ENCODE assay signal across 12 cellular contexts in genomic region chr19:42229263-42229854, GRCh38. TPM values are rescaled to one million over a fixed set of nuclear protein-coding genes. Genes with fewer than 3 reads are reported as not detected.
DNase-seq lines count a peak whose midpoint lies in the region; ATAC-seq lines count a peak whose summit lies in the region.
"Had no signal": no experiment of that assay in that cellular context is flagged by ENCODE, and none has a peak within 500 bp of the region (broad histone marks: within the 10 kb centered on the region; RNA-seq: fewer than 3 reads in every experiment).

No MANE protein-coding gene starts in this region.

- H2BK12ac ChIP-seq in mesenchymal stem cell (ENCODE audit: low read length in 2 of 2), result no peak overlapping the region

- H3K18ac ChIP-seq in mesenchymal stem cell (ENCODE audit: low read depth in 1 of 2, low read length in 2 of 2), result no peak overlapping the region

- WGBS in mesenchymal stem cell, result 74% methylated on average over 3 of the region's 5 CpGs

- no peak overlapping the region for H2BK120ac ChIP-seq in mesenchymal stem cell (ENCODE audit: low read depth, low read length)

- H3K27me3 Mint-ChIP-seq in CD4-positive, alpha-beta memory T cell, result no peaks in the 10 kb centered on the region
- H3K27me3 Mint-ChIP-seq in activated T-helper 2 cell treated with anti-CD3 and anti-CD28 coated beads, Interferon-gamma antibody, Interleukin-2, Interleukin-4, amounts not matched to agents 10 μg/mL and 5 μg/mL and 100 μg/mL, durations not matched to agents 14 hours and 24 hours and 36 hours (ENCODE audit: low read depth), result no peaks in the 10 kb centered on the region

- H3K27me3 ChIP-seq in CD4-positive, alpha-beta memory T cell (ENCODE audit: insufficient read depth, low read length), result no peaks in the 10 kb centered on the region
- H3K27me3 ChIP-seq in H7 (ENCODE audit: control insufficient read depth, insufficient read depth, low read length) (no peaks in the 10 kb centered on the region), mesenchymal stem cell (ENCODE audit: control insufficient read depth in 1 of 2, insufficient read depth in 1 of 2, low read length in 2 of 2) (no peaks in the 10 kb centered on the region)
- H3K27me3 ChIP-seq: sigmoid colon, suprapubic skin had no signal

- H2AFZ ChIP-seq in mesenchymal stem cell (ENCODE audit: low read depth, low read length), result no peak overlapping the region

- H3K36me3 Mint-ChIP-seq in CD4-positive, alpha-beta memory T cell, result peaks cover 40 to 79% of the 10 kb centered on the region in 2 donors
- H3K36me3 Mint-ChIP-seq in activated T-helper 2 cell treated with anti-CD3 and anti-CD28 coated beads, Interferon-gamma antibody, Interleukin-2, Interleukin-4, amounts not matched to agents 10 μg/mL and 5 μg/mL and 100 μg/mL, durations not matched to agents 14 hours and 24 hours and 36 hours (ENCODE audit: low read depth), result peaks cover 88% of the 10 kb centered on the region

- peak overlapping the region; percentile 21 for H3K27ac ChIP-seq in CD4-positive, alpha-beta memory T cell (ENCODE audit: low read depth, low read length)
- H3K27ac ChIP-seq in mesenchymal stem cell (ENCODE audit: low read length, poor library complexity, severe bottlenecking), result no peak overlapping the region
- H3K27ac ChIP-seq: sigmoid colon, suprapubic skin had no signal

- no peak overlapping the region for H2AK5ac ChIP-seq in mesenchymal stem cell (ENCODE audit: low read length, severe bottlenecking)

- intact Hi-C loops in CD4-positive, alpha-beta memory T cell (cut with micrococcal nuclease), result no loop called here
- intact Hi-C loops in activated T-helper 2 cell treated with anti-CD3 and anti-CD28 coated beads, Interferon-gamma antibody, Interleukin-2, Interleukin-4, amounts not matched to agents 10 μg/mL and 5 μg/mL and 100 μg/mL, durations not matched to agents 14 hours and 24 hours and 36 hours (cut with micrococcal nuclease), result no loop called here

- H3K14ac ChIP-seq in mesenchymal stem cell (ENCODE audit: low read length in 2 of 2), result no peak overlapping the region

- peak overlapping the region; percentile 19 for H3K9ac ChIP-seq in mesenchymal stem cell (ENCODE audit: low read length)

- POLR2A ChIA-PET in CD4-positive, alpha-beta memory T cell (lab: Charles Lee; ENCODE audit: partially characterized antibody), result interaction anchor here (1.4 to 1.7 kb wide), 2 partner anchors 10 to 12 kb away, joined by 5 to 9 read pairs; partner anchors contain the start of gene GSK3A

- H3K23ac ChIP-seq in mesenchymal stem cell (ENCODE audit: low read length in 2 of 2), result no peak overlapping the region

- no peak for ATAC-seq in GM21381 (IDR thresholded peaks at IDR 0.05; ENCODE audit: unreplicated experiment)

- H3K4ac ChIP-seq in mesenchymal stem cell (ENCODE audit: low read depth in 1 of 2, low read length in 2 of 2), result no peak overlapping the region

- peaks cover 9 to 14% (median 11%) of the 10 kb centered on the region in 4 donors for H3K4me1 Mint-ChIP-seq in CD4-positive, alpha-beta memory T cell
- peaks cover 8% of the 10 kb centered on the region for H3K4me1 Mint-ChIP-seq in activated T-helper 2 cell treated with anti-CD3 and anti-CD28 coated beads, Interferon-gamma antibody, Interleukin-2, Interleukin-4, amounts not matched to agents 10 μg/mL and 5 μg/mL and 100 μg/mL, durations not matched to agents 14 hours and 24 hours and 36 hours (ENCODE audit: low read depth)

- peak in 1 of 5 donors; percentile 16 for DNase-seq in CD4-positive, alpha-beta memory T cell
- DNase-seq in H7 (peak; percentile 65), mesenchymal stem cell (no peak), SW480 (ENCODE audit: low spot score) (no peak), MV-4-11 (lab: John Stamatoyannopoulos, UW) (no peak)
- DNase-seq in activated T-helper 2 cell treated with anti-CD3 and anti-CD28 coated beads, Interferon-gamma antibody, Interleukin-2, Interleukin-4, amounts not matched to agents 10 μg/mL and 5 μg/mL and 100 μg/mL, durations not matched to agents 14 hours and 24 hours and 36 hours (ENCODE audit: low spot score), result no peak
- no peak for DNase-seq in stimulated activated CD4-positive, alpha-beta T cell treated with anti-CD3 and anti-CD28 coated beads, Interleukin-4, amount 100 ng/mL, for 4 hours
- DNase-seq: NCI-H1436, NCI-H524 treated with DMSO at 0.1 percent for 48 hours, sigmoid colon had no signal

- CTCF ChIA-PET in CD4-positive, alpha-beta memory T cell (lab: Charles Lee; ENCODE audit: partially characterized antibody), result interaction anchor here (0.8 to 1.0 kb wide), 2 partner anchors 97 to 121 kb away, joined by 3 read pairs; partner anchors contain the start of gene POU2F2

- peaks cover 3% of the 10 kb centered on the region for H3K4me1 ChIP-seq in CD4-positive, alpha-beta memory T cell (ENCODE audit: insufficient read depth, low read length)
- peaks cover 12% of the 10 kb centered on the region for H3K4me1 ChIP-seq in mesenchymal stem cell (ENCODE audit: control insufficient read depth, insufficient read depth, low read depth, low read length)
- H3K4me1 ChIP-seq: suprapubic skin had no signal

- H4K8ac ChIP-seq in mesenchymal stem cell (ENCODE audit: low read length), result no peak overlapping the region

- H3K36me3 ChIP-seq in CD4-positive, alpha-beta memory T cell (ENCODE audit: insufficient read depth, low read length), result peaks cover 76% of the 10 kb centered on the region
- H3K36me3 ChIP-seq in H7 (replicated peaks; ENCODE audit: control insufficient read depth, insufficient read depth, low read length), result peaks cover 45% of the 10 kb centered on the region
- H3K36me3 ChIP-seq in mesenchymal stem cell (ENCODE audit: control insufficient read depth in 1 of 2, insufficient read depth in 2 of 2, low read depth in 1 of 2, low read length in 2 of 2), result peaks cover 93 to 95% of the 10 kb centered on the region in 2 experiments

- H2BK15ac ChIP-seq in mesenchymal stem cell (ENCODE audit: low read depth, poor library complexity, severe bottlenecking), result no peak overlapping the region

- no peak overlapping the region for H3K4me3 ChIP-seq in CD4-positive, alpha-beta memory T cell (ENCODE audit: low read length in 2 of 2)
- H3K4me3 ChIP-seq in H7 (ENCODE audit: insufficient read depth, low read depth, low read length) (no peak overlapping the region), mesenchymal stem cell (ENCODE audit: insufficient read depth in 1 of 2, low read depth in 1 of 2, low read length in 2 of 2) (no peak overlapping the region)
- H3K4me3 ChIP-seq: sigmoid colon, suprapubic skin had no signal

- no peak overlapping the region for H4K91ac ChIP-seq in mesenchymal stem cell (ENCODE audit: low read length)

- H3K4me3 Mint-ChIP-seq in CD4-positive, alpha-beta memory T cell, result no peak overlapping the region
- no peak overlapping the region for H3K4me3 Mint-ChIP-seq in activated T-helper 2 cell treated with anti-CD3 and anti-CD28 coated beads, Interferon-gamma antibody, Interleukin-2, Interleukin-4, amounts not matched to agents 10 μg/mL and 5 μg/mL and 100 μg/mL, durations not matched to agents 14 hours and 24 hours and 36 hours (ENCODE audit: low read depth)

- H2BK5ac ChIP-seq in mesenchymal stem cell (ENCODE audit: low read depth, low read length, poor library complexity, severe bottlenecking), result no peak overlapping the region

- no peaks in the 10 kb centered on the region for H3K9me3 Mint-ChIP-seq in CD4-positive, alpha-beta memory T cell
- H3K9me3 Mint-ChIP-seq in activated T-helper 2 cell treated with anti-CD3 and anti-CD28 coated beads, Interferon-gamma antibody, Interleukin-2, Interleukin-4, amounts not matched to agents 10 μg/mL and 5 μg/mL and 100 μg/mL, durations not matched to agents 14 hours and 24 hours and 36 hours, result no peaks in the 10 kb centered on the region

- no peak overlapping the region for H3K4me2 ChIP-seq in mesenchymal stem cell (ENCODE audit: low read length, poor library complexity, severe bottlenecking)

- no peaks in the 10 kb centered on the region for H3K9me3 ChIP-seq in CD4-positive, alpha-beta memory T cell (ENCODE audit: control insufficient read depth in 1 of 2, low read length in 2 of 2)
- H3K9me3 ChIP-seq in mesenchymal stem cell (ENCODE audit: control insufficient read depth, low read length), result no peaks in the 10 kb centered on the region
- H3K9me3 ChIP-seq: sigmoid colon, suprapubic skin had no signal

- H3K27ac Mint-ChIP-seq in CD4-positive, alpha-beta memory T cell, result peak overlapping the region in 5 of 7 donors; percentile 36 to 73 (median 65)
- H3K27ac Mint-ChIP-seq in activated T-helper 2 cell treated with anti-CD3 and anti-CD28 coated beads, Interferon-gamma antibody, Interleukin-2, Interleukin-4, amounts not matched to agents 10 μg/mL and 5 μg/mL and 100 μg/mL, durations not matched to agents 14 hours and 24 hours and 36 hours, result peak overlapping the region; percentile 60

- peaks cover 50% of the 10 kb centered on the region for H3K79me1 ChIP-seq in mesenchymal stem cell (replicated peaks; ENCODE audit: low read length, poor library complexity, severe bottlenecking)

RNA-seq across cellular contexts. Expression of gene ZNF526, which starts 9.2 kb away (rescaled TPM):
- total RNA-seq in CD4-positive, alpha-beta memory T cell, result 10 to 100 TPM; 26.7 to 28.8 TPM
- 10 to 100 TPM in 1 of 2 donors, 1 to 10 TPM in 1; 2.3 to 10.2 TPM for polyA plus RNA-seq in CD4-positive, alpha-beta memory T cell
- total RNA-seq in H7 (2014; rRNA removed; shearing (Covaris generic)), result 14.6 and 16.1 TPM in 2 replicates
- total RNA-seq in activated T-helper 2 cell treated with anti-CD3 and anti-CD28 coated beads, Interferon-gamma antibody, Interleukin-2, Interleukin-4, amounts not matched to agents 10 μg/mL and 5 μg/mL and 100 μg/mL, durations not matched to agents 14 hours and 24 hours and 36 hours, result 17.3 and 18.4 TPM in 2 replicates
- 6.4 TPM for polyA plus RNA-seq in mesenchymal stem cell (2013, experiment 1 of 2)
- polyA plus RNA-seq in mesenchymal stem cell (2013, experiment 2 of 2), result 6.4 TPM

RNA-seq across cellular contexts. Expression of gene DEDD2, which starts 11.9 kb away (rescaled TPM):
- total RNA-seq in CD4-positive, alpha-beta memory T cell, result 10 to 100 TPM; 68.4 to 71.5 TPM
- polyA plus RNA-seq in CD4-positive, alpha-beta memory T cell, result 100 to 1,000 TPM; 141 to 162 TPM
- total RNA-seq in H7 (2014; rRNA removed; shearing (Covaris generic)), result 58.0 and 63.6 TPM in 2 replicates
- 32.1 and 33.6 TPM in 2 replicates for total RNA-seq in activated T-helper 2 cell treated with anti-CD3 and anti-CD28 coated beads, Interferon-gamma antibody, Interleukin-2, Interleukin-4, amounts not matched to agents 10 μg/mL and 5 μg/mL and 100 μg/mL, durations not matched to agents 14 hours and 24 hours and 36 hours
- polyA plus RNA-seq in mesenchymal stem cell (2013, experiment 1 of 2), result 17.2 TPM
- 17.0 TPM for polyA plus RNA-seq in mesenchymal stem cell (2013, experiment 2 of 2)

RNA-seq across cellular contexts. Expression of gene GSK3A, which starts 13.0 kb away (rescaled TPM):
- 10 to 100 TPM; 36.4 to 38.9 TPM for total RNA-seq in CD4-positive, alpha-beta memory T cell
- polyA plus RNA-seq in CD4-positive, alpha-beta memory T cell, result 10 to 100 TPM; 10.0 to 23.6 TPM
- total RNA-seq in H7 (2014; rRNA removed; shearing (Covaris generic)), result 29.1 and 40.4 TPM in 2 replicates
- 48.0 and 52.4 TPM in 2 replicates for total RNA-seq in activated T-helper 2 cell treated with anti-CD3 and anti-CD28 coated beads, Interferon-gamma antibody, Interleukin-2, Interleukin-4, amounts not matched to agents 10 μg/mL and 5 μg/mL and 100 μg/mL, durations not matched to agents 14 hours and 24 hours and 36 hours
- 60.9 TPM for polyA plus RNA-seq in mesenchymal stem cell (2013, experiment 1 of 2)
- 57.5 TPM for polyA plus RNA-seq in mesenchymal stem cell (2013, experiment 2 of 2)

RNA-seq across cellular contexts. Expression of gene ERF, which starts 25.6 kb away (rescaled TPM):
- total RNA-seq in CD4-positive, alpha-beta memory T cell, result 10 to 100 TPM; 38.5 to 39.9 TPM
- 1 to 10 TPM; 2.7 to 3.7 TPM for polyA plus RNA-seq in CD4-positive, alpha-beta memory T cell
- total RNA-seq in H7 (2014; rRNA removed; shearing (Covaris generic)), result 73.0 and 106 TPM in 2 replicates
- 58.4 and 59.1 TPM in 2 replicates for total RNA-seq in activated T-helper 2 cell treated with anti-CD3 and anti-CD28 coated beads, Interferon-gamma antibody, Interleukin-2, Interleukin-4, amounts not matched to agents 10 μg/mL and 5 μg/mL and 100 μg/mL, durations not matched to agents 14 hours and 24 hours and 36 hours
- polyA plus RNA-seq in mesenchymal stem cell (2013, experiment 1 of 2), result 57.9 TPM
- polyA plus RNA-seq in mesenchymal stem cell (2013, experiment 2 of 2), result 59.6 TPM

RNA-seq across cellular contexts. Expression of gene CIC, which starts 39.7 kb away (rescaled TPM):
- 10 to 100 TPM; 81.6 to 82.6 TPM for total RNA-seq in CD4-positive, alpha-beta memory T cell
- 1 to 10 TPM in 1 of 2 donors, not detected in 1; 3.5 TPM for polyA plus RNA-seq in CD4-positive, alpha-beta memory T cell
- total RNA-seq in H7 (2014; rRNA removed; shearing (Covaris generic)), result 16.1 and 20.1 TPM in 2 replicates
- 68.3 and 69.3 TPM in 2 replicates for total RNA-seq in activated T-helper 2 cell treated with anti-CD3 and anti-CD28 coated beads, Interferon-gamma antibody, Interleukin-2, Interleukin-4, amounts not matched to agents 10 μg/mL and 5 μg/mL and 100 μg/mL, durations not matched to agents 14 hours and 24 hours and 36 hours
- polyA plus RNA-seq in mesenchymal stem cell (2013, experiment 1 of 2), result 55.2 TPM
- polyA plus RNA-seq in mesenchymal stem cell (2013, experiment 2 of 2), result 52.0 TPM
